20 cellular contexts compared by ENCODE assay signal in genomic region chr4:13700196-13701140, GRCh38.
DNase-seq lines count a peak whose midpoint lies in the region; TF ChIP-seq lines count a peak whose summit lies in the region.
"Had no signal": no experiment of that assay in that cellular context is flagged by ENCODE, and none has a peak within 500 bp of the region (broad histone marks: within the 10 kb centered on the region; RNA-seq: fewer than 3 reads in every experiment).

No MANE protein-coding gene starts in this region.

- H3K4me1 Mint-ChIP-seq in nephron = peaks cover under 1% of the 10 kb centered on the region
- no peaks in the 10 kb centered on the region for H3K4me1 Mint-ChIP-seq in CD8-positive, alpha-beta memory T cell
- peaks cover 15% of the 10 kb centered on the region for H3K4me1 Mint-ChIP-seq in progenitor cell of endocrine pancreas (ENCODE audit: low read depth)
- H3K4me1 Mint-ChIP-seq: T-helper 17 cell had no signal

- H3K27me3 ChIP-seq in CD8-positive, alpha-beta memory T cell (ENCODE audit: insufficient read depth, low read length, poor library complexity, severe bottlenecking) = no peaks in the 10 kb centered on the region
- H3K27me3 ChIP-seq: Peyer's patch had no signal

- TF ChIP-seq CTCF in nephron (IDR thresholded peaks at IDR 0.05; ENCODE audit: unreplicated experiment in 3 of 3) (no peak), progenitor cell of endocrine pancreas (IDR thresholded peaks at IDR 0.05; ENCODE audit: unreplicated experiment) (no peak)

- no peaks in the 10 kb centered on the region for H3K36me3 ChIP-seq in CD8-positive, alpha-beta memory T cell (ENCODE audit: insufficient read depth, low read length)
- H3K36me3 ChIP-seq: Peyer's patch had no signal

- H3K36me3 Mint-ChIP-seq in nephron (ENCODE audit: low read depth) (no peaks in the 10 kb centered on the region), progenitor cell of endocrine pancreas (ENCODE audit: insufficient read depth) (no peaks in the 10 kb centered on the region)
- H3K36me3 Mint-ChIP-seq in CD8-positive, alpha-beta memory T cell = no peaks in the 10 kb centered on the region
- H3K36me3 Mint-ChIP-seq: activated naive CD8-positive, alpha-beta T cell; CD14-positive monocyte; type B pancreatic cell had no signal

- H3K27ac Mint-ChIP-seq in nephron = peak overlapping the region in 2 of 3 experiments; percentile 36 to 80
- H3K27ac Mint-ChIP-seq in CD8-positive, alpha-beta memory T cell = no peak overlapping the region
- H3K27ac Mint-ChIP-seq in progenitor cell of endocrine pancreas = no peak overlapping the region
- H3K27ac Mint-ChIP-seq: activated naive CD8-positive, alpha-beta T cell; T-helper 17 cell; type B pancreatic cell had no signal

- H3K27me3 Mint-ChIP-seq in nephron (ENCODE audit: low read depth) = no peaks in the 10 kb centered on the region
- peaks cover 0 to 7% of the 10 kb centered on the region in 2 donors for H3K27me3 Mint-ChIP-seq in CD8-positive, alpha-beta memory T cell
- no peaks in the 10 kb centered on the region for H3K27me3 Mint-ChIP-seq in progenitor cell of endocrine pancreas
- H3K27me3 Mint-ChIP-seq: type B pancreatic cell had no signal

- H3K4me1 ChIP-seq in CD8-positive, alpha-beta memory T cell (ENCODE audit: insufficient read depth, low read length) = no peaks in the 10 kb centered on the region

- CTCF ChIA-PET in CD8-positive, alpha-beta memory T cell (lab: Charles Lee) = no interaction called here

- DNase-seq in Daoy (ENCODE audit: low read depth) (peak; percentile 46), NCI-H226 (peak; percentile 78), dermis blood vessel endothelial cell (peak; percentile 5), DMS153 (lab: John Stamatoyannopoulos, UW) (no peak), NOMO-1 treated with dmso at 0.1 percent for 144 hours (lab: John Stamatoyannopoulos, UW; ENCODE audit: unreplicated experiment) (no peak), progenitor cell of endocrine pancreas (ENCODE audit: low spot score, unreplicated experiment) (no peak)
- no peak for DNase-seq in CD8-positive, alpha-beta memory T cell
- DNase-seq: activated CD4-positive, alpha-beta T cell treated with anti-CD3 and anti-CD28 coated beads for 1 hour; cortex of kidney; foreskin melanocyte; GDM1; NCI-H1417 treated with DMSO at 0.1 percent for 48 hours; NCI-H510A treated with DMSO at 0.1 percent for 48 hours; Peyer's patch; stimulated activated CD8-positive, alpha-beta memory T cell treated with anti-CD3 and anti-CD28 coated beads, Interleukin-4, amount 100 ng/mL, for 48 hours; T-helper 17 cell had no signal

- H3K4me3 Mint-ChIP-seq in nephron (no peak overlapping the region), progenitor cell of endocrine pancreas (ENCODE audit: low read depth) (no peak overlapping the region)
- H3K4me3 Mint-ChIP-seq in CD8-positive, alpha-beta memory T cell = no peak overlapping the region
- H3K4me3 Mint-ChIP-seq: activated naive CD8-positive, alpha-beta T cell; CD14-positive monocyte; T-helper 17 cell; type B pancreatic cell had no signal

- no peak overlapping the region for H3K27ac ChIP-seq in CD8-positive, alpha-beta memory T cell (ENCODE audit: low read depth, low read length)

- H3K9me3 Mint-ChIP-seq in nephron (no peaks in the 10 kb centered on the region), progenitor cell of endocrine pancreas (ENCODE audit: low read depth) (no peaks in the 10 kb centered on the region)
- H3K9me3 Mint-ChIP-seq in CD8-positive, alpha-beta memory T cell = no peaks in the 10 kb centered on the region
- H3K9me3 Mint-ChIP-seq: type B pancreatic cell had no signal

- H3K4me3 ChIP-seq in CD8-positive, alpha-beta memory T cell (ENCODE audit: low read length) = no peak overlapping the region
- H3K4me3 ChIP-seq: Peyer's patch had no signal

- POLR2A ChIA-PET in CD8-positive, alpha-beta memory T cell (lab: Charles Lee) = no interaction called here

- no peaks in the 10 kb centered on the region for H3K9me3 ChIP-seq in CD8-positive, alpha-beta memory T cell (ENCODE audit: low read length)
- H3K9me3 ChIP-seq: Peyer's patch had no signal

Comparison
In these comparisons a context has a peak if more than half of its experiments do, and no peak if none do; other contexts are left out.
1. DNase-seq: peak in Daoy (single experiment), NCI-H226 (single experiment) and dermis blood vessel endothelial cell (single experiment); none in CD8-positive, alpha-beta memory T cell (0 of 5), DMS153 (single experiment), NOMO-1 treated with dmso at 0.1 percent for 144 hours (single experiment) and progenitor cell of endocrine pancreas (single experiment).
2. H3K27ac Mint-ChIP-seq: peak in nephron (2 of 3); none in CD8-positive, alpha-beta memory T cell (0 of 8) and progenitor cell of endocrine pancreas (single experiment).